In genomic region chr7:116525298-116525912, GRCh38 we compare ENCODE assay signal across 1 cellular context.
TF ChIP-seq lines count a peak whose summit lies in the region.

No MANE protein-coding gene starts in this region.

TF ChIP-seq in GM12878, 131 proteins besides CTCF, POLR2A, EP300 and RAD21 (continued from another document):
- TF ChIP-seq ZNF592 (IDR thresholded peaks at IDR 0.05) (no peak), EED (IDR thresholded peaks at IDR 0.05; ENCODE audit: low read depth) (peak; percentile 13; the same call in 1 of the 2 replicates), NRF1 (conservative IDR thresholded peaks at IDR 0.05; ENCODE audit: low read depth, low read length) (no peak), CHD2 (IDR thresholded peaks at IDR 0.05; ENCODE audit: borderline replicate concordance, low read depth, low read length) (no peak), IKZF1 (conservative IDR thresholded peaks at IDR 0.05) (no peak; the same call in none of the 2 replicates), EGR1 (IDR thresholded peaks at IDR 0.05; ENCODE audit: borderline replicate concordance in 1 of 2, low read depth in 2 of 2, low read length in 2 of 2) (no peak), FOXM1 (IDR thresholded peaks at IDR 0.05; ENCODE audit: low read depth, low read length) (no peak), RELB (IDR thresholded peaks at IDR 0.05; ENCODE audit: low read depth) (peak; percentile 42; the same call in 1 of the 2 replicates), SMARCA5 (IDR thresholded peaks at IDR 0.05) (no peak), CBX5 (IDR thresholded peaks at IDR 0.05; ENCODE audit: low read depth) (no peak), POLR2AphosphoS2 (IDR thresholded peaks at IDR 0.05; ENCODE audit: low read depth, low read length) (no peak), POLR2AphosphoS5 (IDR thresholded peaks at IDR 0.05; ENCODE audit: low read length) (no peak), GATAD2B (conservative IDR thresholded peaks at IDR 0.05; ENCODE audit: low read depth) (0 out of 2 replicates have a peak, but pooled peaks have one; percentile 18), SMAD5 (IDR thresholded peaks at IDR 0.05; ENCODE audit: low read depth) (no peak)
- TF ChIP-seq, protein P1, sequence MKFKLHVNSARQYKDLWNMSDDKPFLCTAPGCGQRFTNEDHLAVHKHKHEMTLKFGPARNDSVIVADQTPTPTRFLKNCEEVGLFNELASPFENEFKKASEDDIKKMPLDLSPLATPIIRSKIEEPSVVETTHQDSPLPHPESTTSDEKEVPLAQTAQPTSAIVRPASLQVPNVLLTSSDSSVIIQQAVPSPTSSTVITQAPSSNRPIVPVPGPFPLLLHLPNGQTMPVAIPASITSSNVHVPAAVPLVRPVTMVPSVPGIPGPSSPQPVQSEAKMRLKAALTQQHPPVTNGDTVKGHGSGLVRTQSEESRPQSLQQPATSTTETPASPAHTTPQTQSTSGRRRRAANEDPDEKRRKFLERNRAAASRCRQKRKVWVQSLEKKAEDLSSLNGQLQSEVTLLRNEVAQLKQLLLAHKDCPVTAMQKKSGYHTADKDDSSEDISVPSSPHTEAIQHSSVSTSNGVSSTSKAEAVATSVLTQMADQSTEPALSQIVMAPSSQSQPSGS (IDR thresholded peaks at IDR 0.05; ENCODE audit: low read length) = no peak
- TF ChIP-seq, protein P2, sequence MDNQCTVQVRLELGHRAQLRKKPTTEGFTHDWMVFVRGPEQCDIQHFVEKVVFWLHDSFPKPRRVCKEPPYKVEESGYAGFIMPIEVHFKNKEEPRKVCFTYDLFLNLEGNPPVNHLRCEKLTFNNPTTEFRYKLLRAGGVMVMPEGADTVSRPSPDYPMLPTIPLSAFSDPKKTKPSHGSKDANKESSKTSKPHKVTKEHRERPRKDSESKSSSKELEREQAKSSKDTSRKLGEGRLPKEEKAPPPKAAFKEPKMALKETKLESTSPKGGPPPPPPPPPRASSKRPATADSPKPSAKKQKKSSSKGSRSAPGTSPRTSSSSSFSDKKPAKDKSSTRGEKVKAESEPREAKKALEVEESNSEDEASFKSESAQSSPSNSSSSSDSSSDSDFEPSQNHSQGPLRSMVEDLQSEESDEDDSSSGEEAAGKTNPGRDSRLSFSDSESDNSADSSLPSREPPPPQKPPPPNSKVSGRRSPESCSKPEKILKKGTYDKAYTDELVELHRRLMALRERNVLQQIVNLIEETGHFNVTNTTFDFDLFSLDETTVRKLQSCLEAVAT (IDR thresholded peaks at IDR 0.05) = no peak
